ENCODE assay signal across 15 cellular contexts in genomic region chr12:120481022-120481767, GRCh38. TPM values are rescaled to one million over a fixed set of nuclear protein-coding genes. Genes with fewer than 3 reads are reported as not detected.
DNase-seq lines count a peak whose midpoint lies in the region; ATAC-seq and TF ChIP-seq lines count a peak whose summit lies in the region.
"Had no signal": no experiment of that assay in that cellular context is flagged by ENCODE, and none has a peak within 500 bp of the region (broad histone marks: within the 10 kb centered on the region; RNA-seq: fewer than 3 reads in every experiment).

No MANE protein-coding gene starts in this region.

- no peaks in the 10 kb centered on the region for H3K36me3 ChIP-seq in naive thymus-derived CD4-positive, alpha-beta T cell (ENCODE audit: control insufficient read depth in 2 of 3, insufficient read depth in 3 of 3, low read length in 3 of 3)

- DNase-seq in activated naive CD8-positive, alpha-beta T cell treated with anti-CD3 and anti-CD28 coated beads, Interleukin-2, amount 50 U/mL, for 24 hours, result no peak
- DNase-seq in activated naive CD8-positive, alpha-beta T cell treated with anti-CD3 and anti-CD28 coated beads for 36 hours, result no peak
- DNase-seq in activated CD8-positive, alpha-beta T cell treated with anti-CD3 and anti-CD28 coated beads for 36 hours, result no peak
- DNase-seq in naive thymus-derived CD4-positive, alpha-beta T cell, result no peak
- DNase-seq in activated gamma-delta T cell (lab: John Stamatoyannopoulos, UW) (no peak), EL (no peak)
- DNase-seq: Calu3, NCI-H187 treated with DMSO at 0.1 percent for 48 hours, NCI-H446 had no signal

- no peak overlapping the region for H3K4me3 Mint-ChIP-seq in activated naive CD8-positive, alpha-beta T cell treated with anti-CD3 and anti-CD28 coated beads, Interleukin-2, amount 50 U/mL, for 24 hours
- no peak overlapping the region for H3K4me3 Mint-ChIP-seq in activated naive CD8-positive, alpha-beta T cell treated with anti-CD3 and anti-CD28 coated beads for 36 hours
- H3K4me3 Mint-ChIP-seq in activated CD8-positive, alpha-beta T cell treated with anti-CD3 and anti-CD28 coated beads for 36 hours, result no peak overlapping the region
- no peak overlapping the region for H3K4me3 Mint-ChIP-seq in naive thymus-derived CD4-positive, alpha-beta T cell
- H3K4me3 Mint-ChIP-seq: CD14-positive monocyte had no signal

- no peak for TF ChIP-seq CTCF in activated CD8-positive, alpha-beta T cell treated with anti-CD3 and anti-CD28 coated beads for 36 hours (IDR thresholded peaks at IDR 0.05)

- H3K27ac ChIP-seq in naive thymus-derived CD4-positive, alpha-beta T cell (ENCODE audit: low read depth, low read length), result no peak overlapping the region
- H3K27ac ChIP-seq: KMS-11 had no signal

- H3K9me3 ChIP-seq in naive thymus-derived CD4-positive, alpha-beta T cell (ENCODE audit: control insufficient read depth in 2 of 3, low read length in 3 of 3), result no peaks in the 10 kb centered on the region
- H3K9me3 ChIP-seq: A549 had no signal

- peak overlapping the region; percentile 13 for H3K4me3 ChIP-seq in naive thymus-derived CD4-positive, alpha-beta T cell (ENCODE audit: low read length)
- H3K4me3 ChIP-seq: A549 had no signal

- peak overlapping the region; percentile 14 for H3K27ac Mint-ChIP-seq in activated naive CD8-positive, alpha-beta T cell treated with anti-CD3 and anti-CD28 coated beads, Interleukin-2, amount 50 U/mL, for 24 hours
- H3K27ac Mint-ChIP-seq in activated naive CD8-positive, alpha-beta T cell treated with anti-CD3 and anti-CD28 coated beads for 36 hours, result no peak overlapping the region
- H3K27ac Mint-ChIP-seq in activated CD8-positive, alpha-beta T cell treated with anti-CD3 and anti-CD28 coated beads for 36 hours, result peak overlapping the region; percentile 49
- H3K27ac Mint-ChIP-seq in naive thymus-derived CD4-positive, alpha-beta T cell, result peak overlapping the region in 2 of 9 donors; percentile 14 to 57

- H3K27me3 Mint-ChIP-seq in activated naive CD8-positive, alpha-beta T cell treated with anti-CD3 and anti-CD28 coated beads, Interleukin-2, amount 50 U/mL, for 24 hours, result no peaks in the 10 kb centered on the region
- no peaks in the 10 kb centered on the region for H3K27me3 Mint-ChIP-seq in activated naive CD8-positive, alpha-beta T cell treated with anti-CD3 and anti-CD28 coated beads for 36 hours
- H3K27me3 Mint-ChIP-seq in activated CD8-positive, alpha-beta T cell treated with anti-CD3 and anti-CD28 coated beads for 36 hours, result no peaks in the 10 kb centered on the region
- H3K27me3 Mint-ChIP-seq in naive thymus-derived CD4-positive, alpha-beta T cell, result peaks cover 0 to 4% (median 0%) of the 10 kb centered on the region in 5 donors

- H3K9me3 Mint-ChIP-seq in activated naive CD8-positive, alpha-beta T cell treated with anti-CD3 and anti-CD28 coated beads, Interleukin-2, amount 50 U/mL, for 24 hours, result no peaks in the 10 kb centered on the region
- H3K9me3 Mint-ChIP-seq in activated naive CD8-positive, alpha-beta T cell treated with anti-CD3 and anti-CD28 coated beads for 36 hours, result no peaks in the 10 kb centered on the region
- H3K9me3 Mint-ChIP-seq in activated CD8-positive, alpha-beta T cell treated with anti-CD3 and anti-CD28 coated beads for 36 hours, result no peaks in the 10 kb centered on the region
- H3K9me3 Mint-ChIP-seq in naive thymus-derived CD4-positive, alpha-beta T cell, result no peaks in the 10 kb centered on the region
- H3K9me3 Mint-ChIP-seq: CD14-positive monocyte had no signal

- POLR2A ChIA-PET in activated CD8-positive, alpha-beta T cell treated with anti-CD3 and anti-CD28 coated beads for 36 hours (lab: Charles Lee), result interaction anchor here (3.4 kb wide), 1 partner anchor 11 kb away, joined by 19 read pairs; the partner anchor contains the start of gene SRSF9
- POLR2A ChIA-PET in naive thymus-derived CD4-positive, alpha-beta T cell (lab: Charles Lee), result no interaction called here

- no peaks in the 10 kb centered on the region for H3K36me3 Mint-ChIP-seq in activated naive CD8-positive, alpha-beta T cell treated with anti-CD3 and anti-CD28 coated beads, Interleukin-2, amount 50 U/mL, for 24 hours (ENCODE audit: low read depth)
- no peaks in the 10 kb centered on the region for H3K36me3 Mint-ChIP-seq in activated naive CD8-positive, alpha-beta T cell treated with anti-CD3 and anti-CD28 coated beads for 36 hours
- peaks cover 2% of the 10 kb centered on the region for H3K36me3 Mint-ChIP-seq in activated CD8-positive, alpha-beta T cell treated with anti-CD3 and anti-CD28 coated beads for 36 hours (ENCODE audit: low read depth)
- peaks cover 0 to 4% (median 0%) of the 10 kb centered on the region in 5 donors for H3K36me3 Mint-ChIP-seq in naive thymus-derived CD4-positive, alpha-beta T cell

- H3K4me1 Mint-ChIP-seq in activated naive CD8-positive, alpha-beta T cell treated with anti-CD3 and anti-CD28 coated beads, Interleukin-2, amount 50 U/mL, for 24 hours, result peaks cover 16% of the 10 kb centered on the region
- H3K4me1 Mint-ChIP-seq in activated naive CD8-positive, alpha-beta T cell treated with anti-CD3 and anti-CD28 coated beads for 36 hours, result no peaks in the 10 kb centered on the region
- H3K4me1 Mint-ChIP-seq in activated CD8-positive, alpha-beta T cell treated with anti-CD3 and anti-CD28 coated beads for 36 hours (ENCODE audit: low read depth), result peaks cover 9% of the 10 kb centered on the region
- H3K4me1 Mint-ChIP-seq in naive thymus-derived CD4-positive, alpha-beta T cell, result peaks cover 0 to 26% (median 0%) of the 10 kb centered on the region in 7 donors

- intact Hi-C loops in activated CD8-positive, alpha-beta T cell treated with anti-CD3 and anti-CD28 coated beads for 36 hours (cut with micrococcal nuclease), result no loop called here
- intact Hi-C loops in naive thymus-derived CD4-positive, alpha-beta T cell (cut with micrococcal nuclease), result no loop called here

- H3K4me1 ChIP-seq in naive thymus-derived CD4-positive, alpha-beta T cell (ENCODE audit: control insufficient read depth in 2 of 2, insufficient read depth in 2 of 2, low read length in 2 of 2), result peaks cover 0 to 28% of the 10 kb centered on the region in 2 donors

- H3K27me3 ChIP-seq in naive thymus-derived CD4-positive, alpha-beta T cell (ENCODE audit: control insufficient read depth in 2 of 2, insufficient read depth in 2 of 2, low read length in 2 of 2), result no peaks in the 10 kb centered on the region

- no peak for ATAC-seq in activated naive CD8-positive, alpha-beta T cell treated with anti-CD3 and anti-CD28 coated beads, Interleukin-2, amount 50 U/mL, for 24 hours
- peak; percentile 42 for ATAC-seq in activated CD8-positive, alpha-beta T cell treated with anti-CD3 and anti-CD28 coated beads for 36 hours
- peak; percentile 82 for ATAC-seq in naive thymus-derived CD4-positive, alpha-beta T cell
- ATAC-seq in HG02884 (IDR thresholded peaks at IDR 0.05; ENCODE audit: unreplicated experiment), result no peak
- ATAC-seq: HCT116, Right ventricle myocardium inferior had no signal

- CTCF ChIA-PET in activated CD8-positive, alpha-beta T cell treated with anti-CD3 and anti-CD28 coated beads for 36 hours (lab: Charles Lee), result no interaction called here
- CTCF ChIA-PET in naive thymus-derived CD4-positive, alpha-beta T cell (lab: Charles Lee), result interaction anchor here (0.6 kb wide), 1 partner anchor 52 kb away, joined by 6 read pairs; no protein-coding TSS in a partner anchor

RNA-seq across cellular contexts. Expression of gene SRSF9, which starts 11.6 kb away (rescaled TPM):
- 100 to 1,000 TPM; 288 to 292 TPM for total RNA-seq in activated naive CD8-positive, alpha-beta T cell treated with anti-CD3 and anti-CD28 coated beads for 36 hours
- 100 to 1,000 TPM; 225 to 236 TPM for total RNA-seq in activated CD8-positive, alpha-beta T cell treated with anti-CD3 and anti-CD28 coated beads for 36 hours
- total RNA-seq in naive thymus-derived CD4-positive, alpha-beta T cell, result 100 to 1,000 TPM; 136 to 191 (median 145) TPM
- 100 to 1,000 TPM; 148 to 152 TPM for polyA plus RNA-seq in naive thymus-derived CD4-positive, alpha-beta T cell

RNA-seq across cellular contexts. Expression of gene DYNLL1, which starts 14.7 kb away (rescaled TPM):
- 100 to 1,000 TPM; 214 to 226 TPM for total RNA-seq in activated naive CD8-positive, alpha-beta T cell treated with anti-CD3 and anti-CD28 coated beads for 36 hours
- total RNA-seq in activated CD8-positive, alpha-beta T cell treated with anti-CD3 and anti-CD28 coated beads for 36 hours, result 100 to 1,000 TPM; 126 to 137 TPM
- 100 to 1,000 TPM in 1 of 5 experiments, 10 to 100 TPM in 4; 35.0 to 301 (median 72.7) TPM for total RNA-seq in naive thymus-derived CD4-positive, alpha-beta T cell
- 100 to 1,000 TPM; 197 to 243 TPM for polyA plus RNA-seq in naive thymus-derived CD4-positive, alpha-beta T cell

RNA-seq across cellular contexts. Expression of gene GATC, which starts 35.0 kb away (rescaled TPM):
- 10 to 100 TPM; 25.0 to 30.5 TPM for total RNA-seq in activated naive CD8-positive, alpha-beta T cell treated with anti-CD3 and anti-CD28 coated beads for 36 hours
- 10 to 100 TPM; 32.2 to 39.3 TPM for total RNA-seq in activated CD8-positive, alpha-beta T cell treated with anti-CD3 and anti-CD28 coated beads for 36 hours
- total RNA-seq in naive thymus-derived CD4-positive, alpha-beta T cell, result 10 to 100 TPM; 21.8 to 30.6 (median 26.9) TPM
- 10 to 100 TPM; 14.4 to 19.7 TPM for polyA plus RNA-seq in naive thymus-derived CD4-positive, alpha-beta T cell

RNA-seq across cellular contexts. Expression of gene TRIAP1, which starts 35.0 kb away (rescaled TPM):
- total RNA-seq in activated naive CD8-positive, alpha-beta T cell treated with anti-CD3 and anti-CD28 coated beads for 36 hours, result 10 to 100 TPM; 64.2 to 64.6 TPM
- total RNA-seq in activated CD8-positive, alpha-beta T cell treated with anti-CD3 and anti-CD28 coated beads for 36 hours, result 10 to 100 TPM; 43.1 to 45.1 TPM
- 10 to 100 TPM; 15.9 to 38.0 (median 19.6) TPM for total RNA-seq in naive thymus-derived CD4-positive, alpha-beta T cell
- 10 to 100 TPM; 47.9 to 55.1 TPM for polyA plus RNA-seq in naive thymus-derived CD4-positive, alpha-beta T cell

RNA-seq across cellular contexts. Expression of gene COX6A1, which starts 43.3 kb away (rescaled TPM):
- total RNA-seq in activated naive CD8-positive, alpha-beta T cell treated with anti-CD3 and anti-CD28 coated beads for 36 hours, result 100 to 1,000 TPM; 449 to 455 TPM
- total RNA-seq in activated CD8-positive, alpha-beta T cell treated with anti-CD3 and anti-CD28 coated beads for 36 hours, result 100 to 1,000 TPM; 396 to 406 TPM
- 100 to 1,000 TPM; 118 to 270 (median 130) TPM for total RNA-seq in naive thymus-derived CD4-positive, alpha-beta T cell
- polyA plus RNA-seq in naive thymus-derived CD4-positive, alpha-beta T cell, result 100 to 1,000 TPM; 648 to 782 TPM

Comparison
In these comparisons a context has a peak if more than half of its experiments do, and no peak if none do; other contexts are left out.
1. ATAC-seq: peak in activated CD8-positive, alpha-beta T cell treated with anti-CD3 and anti-CD28 coated beads for 36 hours (single experiment) and naive thymus-derived CD4-positive, alpha-beta T cell (single experiment); none in activated naive CD8-positive, alpha-beta T cell treated with anti-CD3 and anti-CD28 coated beads, Interleukin-2, amount 50 U/mL, for 24 hours (single experiment) and HG02884 (single experiment).